1 cellular context compared by ENCODE assay signal in genomic region chr17:38939987-38940386, GRCh38.
TF ChIP-seq lines count a peak whose summit lies in the region.

No MANE protein-coding gene starts in this region.

TF ChIP-seq in GM23338, 12 proteins besides CTCF, POLR2A, EP300 and RAD21 (continued from another document):
- TF ChIP-seq ZNF462 (CRISPR knock-in tag; IDR thresholded peaks at IDR 0.05) (no peak), CREB1 (CRISPR knock-in tag; IDR thresholded peaks at IDR 0.05; ENCODE audit: low read depth) (no peak)
